ENCODE assay signal across 8 cellular contexts in genomic region chr18:45687617-45688016, GRCh38. TPM values are rescaled to one million over a fixed set of nuclear protein-coding genes. Genes with fewer than 3 reads are reported as not detected.
A peak's percentile ranks its signal among the peaks of the same experiment; 100 is the strongest.
DNase-seq lines count a peak whose midpoint lies in the region; ATAC-seq and TF ChIP-seq lines count a peak whose summit lies in the region.

No MANE protein-coding gene starts in this region.

- H3K4me2 ChIP-seq in OCI-LY3 (ENCODE audit: low read length): peak overlapping the region; percentile 90

- no peaks in the 10 kb centered on the region for H4K20me1 ChIP-seq in OCI-LY3 (ENCODE audit: insufficient read depth, low read length)

- peak overlapping the region; percentile 80 for H3K27ac ChIP-seq in OCI-LY3 (ENCODE audit: low read length)
- peak overlapping the region; percentile 80 for H3K27ac ChIP-seq in neutrophil

- peak overlapping the region; percentile 64 for H2AFZ ChIP-seq in OCI-LY3 (ENCODE audit: low read depth, low read length)

- H3K27me3 ChIP-seq in OCI-LY3 (ENCODE audit: low read depth, low read length) (peaks cover 13% of the 10 kb centered on the region), neutrophil (no peaks in the 10 kb centered on the region)

- no peak for TF ChIP-seq CTCF in OCI-LY3 (IDR thresholded peaks at IDR 0.05; ENCODE audit: low read depth, low read length)
- TF ChIP-seq CTCF in neutrophil (IDR thresholded peaks at IDR 0.05): no peak

- H3K79me2 ChIP-seq in OCI-LY3 (ENCODE audit: low read length): no peaks in the 10 kb centered on the region

- H3K9ac ChIP-seq in OCI-LY3 (ENCODE audit: low read length): peak overlapping the region; percentile 36

- H3K4me3 ChIP-seq in OCI-LY3 (ENCODE audit: low read length) (peak overlapping the region; percentile 61), neutrophil (ENCODE audit: low read depth in 1 of 2, low read length in 1 of 2) (no peak overlapping the region)

- H3K9me3 ChIP-seq in OCI-LY3 (ENCODE audit: insufficient read depth, low read length) (no peaks in the 10 kb centered on the region), neutrophil (no peaks in the 10 kb centered on the region)

- peaks cover 51% of the 10 kb centered on the region for H3K4me1 ChIP-seq in OCI-LY3 (ENCODE audit: low read length)
- peaks cover 55 to 66% of the 10 kb centered on the region in 2 experiments for H3K4me1 ChIP-seq in neutrophil (ENCODE audit: control insufficient read depth in 1 of 2, insufficient read depth in 1 of 2, low read depth in 1 of 2, low read length in 1 of 2)

- H3K36me3 ChIP-seq in OCI-LY3 (replicated peaks; ENCODE audit: low read depth, low read length): no peaks in the 10 kb centered on the region
- no peaks in the 10 kb centered on the region for H3K36me3 ChIP-seq in neutrophil

- peak; percentile 39 for DNase-seq in activated T-cell treated with anti-CD3 and anti-CD28 coated beads, Interleukin-2, amount 50 U/mL, for 1 hour
- DNase-seq in activated T-cell treated with anti-CD3 and anti-CD28 coated beads for 4 hours: no peak
- DNase-seq in SK-N-DZ (ENCODE audit: low spot score): no peak
- DNase-seq in NCI-H1694 treated with DMSO at 0.1 percent for 48 hours (lab: John Stamatoyannopoulos, UW): no peak
- DNase-seq in kidney tubule cell (ENCODE audit: low spot score): no peak

- ATAC-seq in HG02840 (IDR thresholded peaks at IDR 0.05; ENCODE audit: low FRiP score, unreplicated experiment): peak; percentile 33

RNA-seq across cellular contexts. Expression of gene SLC14A1, which starts 36.4 kb away (rescaled TPM):
- not detected in 2 replicates for polyA plus RNA-seq in SK-N-DZ (2014; cell fraction: cytosol; rRNA removed)
- polyA plus RNA-seq in SK-N-DZ (2014; cell fraction: nucleus; rRNA removed): not detected in 2 replicates
